16 cellular contexts compared by ENCODE assay signal in genomic region chr7:82202965-82203364, GRCh38.
A peak's percentile ranks its signal among the peaks of the same experiment; 100 is the strongest.
DNase-seq lines count a peak whose midpoint lies in the region; ATAC-seq lines count a peak whose summit lies in the region.
"Had no signal": no experiment of that assay in that cellular context is flagged by ENCODE, and none has a peak within 500 bp of the region (broad histone marks: within the 10 kb centered on the region; RNA-seq: fewer than 3 reads in every experiment).

No MANE protein-coding gene starts in this region.

- intact Hi-C loops in Right ventricle myocardium inferior (cut with DNase I) = no loop called here
- intact Hi-C loops in cardiac septum (cut with DNase I) = no loop called here

- no peaks in the 10 kb centered on the region for H3K27me3 Mint-ChIP-seq in stimulated activated naive CD8-positive, alpha-beta T cell treated with anti-CD3 and anti-CD28 coated beads, Interleukin-15, amount 100 ng/mL, for 72 hours
- H3K27me3 Mint-ChIP-seq: B cell; CD4-positive, alpha-beta T cell had no signal

- DNase-seq in Right ventricle myocardium inferior (ENCODE audit: missing footprints) = peak; percentile 37
- no peak for DNase-seq in cardiac septum (ENCODE audit: low spot score)
- no peak for DNase-seq in stimulated activated naive CD8-positive, alpha-beta T cell treated with anti-CD3 and anti-CD28 coated beads, Interleukin-15, amount 100 ng/mL, for 72 hours
- DNase-seq in stimulated activated naive CD8-positive, alpha-beta T cell treated with anti-CD3 and anti-CD28 coated beads, Interleukin-15, Interleukin-2, amounts not matched to agents 100 U/mL and 50 U/mL, for 24 hours = no peak
- DNase-seq in stimulated activated effector memory CD8-positive, alpha-beta T cell treated with anti-CD3 and anti-CD28 coated beads, Interleukin-12 subunit alpha, Interleukin-12 subunit beta, amount 100 ng/mL, for 72 hours (ENCODE audit: low spot score in 2 of 2) = no peak
- DNase-seq in NCI-H526 treated with DMSO at 0.1 percent for 48 hours (lab: John Stamatoyannopoulos, UW) = no peak
- no peak for DNase-seq in KBM-7
- DNase-seq: AML-193; Caco-2; Calu3; CD4-positive, alpha-beta T cell; DMS79 treated with DMSO at 0.1 percent for 48 hours; GF-D8 had no signal

- H3K4me3 Mint-ChIP-seq in stimulated activated naive CD8-positive, alpha-beta T cell treated with anti-CD3 and anti-CD28 coated beads, Interleukin-15, amount 100 ng/mL, for 72 hours = no peak overlapping the region
- H3K4me3 Mint-ChIP-seq in stimulated activated effector memory CD8-positive, alpha-beta T cell treated with anti-CD3 and anti-CD28 coated beads, Interleukin-12 subunit alpha, Interleukin-12 subunit beta, amount 100 ng/mL, for 72 hours = no peak overlapping the region
- H3K4me3 Mint-ChIP-seq: B cell; CD4-positive, alpha-beta T cell; CD8-positive, alpha-beta T cell had no signal

- H3K27ac Mint-ChIP-seq in stimulated activated naive CD8-positive, alpha-beta T cell treated with anti-CD3 and anti-CD28 coated beads, Interleukin-15, amount 100 ng/mL, for 72 hours = no peak overlapping the region
- H3K27ac Mint-ChIP-seq in stimulated activated effector memory CD8-positive, alpha-beta T cell treated with anti-CD3 and anti-CD28 coated beads, Interleukin-12 subunit alpha, Interleukin-12 subunit beta, amount 100 ng/mL, for 72 hours = no peak overlapping the region
- H3K27ac Mint-ChIP-seq: B cell; CD4-positive, alpha-beta T cell; CD8-positive, alpha-beta T cell had no signal

- H3K36me3 Mint-ChIP-seq in stimulated activated effector memory CD8-positive, alpha-beta T cell treated with anti-CD3 and anti-CD28 coated beads, Interleukin-12 subunit alpha, Interleukin-12 subunit beta, amount 100 ng/mL, for 72 hours = no peaks in the 10 kb centered on the region
- H3K36me3 Mint-ChIP-seq: CD8-positive, alpha-beta T cell had no signal

- no peak for ATAC-seq in Right ventricle myocardium inferior
- peak; percentile 37 for ATAC-seq in stimulated activated naive CD8-positive, alpha-beta T cell treated with anti-CD3 and anti-CD28 coated beads, Interleukin-15, amount 100 ng/mL, for 72 hours
- no peak for ATAC-seq in stimulated activated naive CD8-positive, alpha-beta T cell treated with anti-CD3 and anti-CD28 coated beads, Interleukin-15, Interleukin-2, amounts not matched to agents 100 U/mL and 50 U/mL, for 24 hours
- ATAC-seq in stimulated activated effector memory CD8-positive, alpha-beta T cell treated with anti-CD3 and anti-CD28 coated beads, Interleukin-12 subunit alpha, Interleukin-12 subunit beta, amount 100 ng/mL, for 72 hours = peak; percentile 34
- ATAC-seq: A549; CD8-positive, alpha-beta T cell had no signal

- in situ Hi-C loops in KBM-7 (cut with MboI; ENCODE audit: low pct_unique_long_range_greater_than_20kb, low sequenced_read_pairs) = no loop called here

- H3K9me3 Mint-ChIP-seq in stimulated activated naive CD8-positive, alpha-beta T cell treated with anti-CD3 and anti-CD28 coated beads, Interleukin-15, amount 100 ng/mL, for 72 hours = no peaks in the 10 kb centered on the region
- H3K9me3 Mint-ChIP-seq in stimulated activated effector memory CD8-positive, alpha-beta T cell treated with anti-CD3 and anti-CD28 coated beads, Interleukin-12 subunit alpha, Interleukin-12 subunit beta, amount 100 ng/mL, for 72 hours = peaks cover 7% of the 10 kb centered on the region
- H3K9me3 Mint-ChIP-seq: CD4-positive, alpha-beta T cell; CD8-positive, alpha-beta T cell had no signal

- no peaks in the 10 kb centered on the region for H3K4me1 Mint-ChIP-seq in stimulated activated naive CD8-positive, alpha-beta T cell treated with anti-CD3 and anti-CD28 coated beads, Interleukin-15, amount 100 ng/mL, for 72 hours
- H3K4me1 Mint-ChIP-seq in stimulated activated effector memory CD8-positive, alpha-beta T cell treated with anti-CD3 and anti-CD28 coated beads, Interleukin-12 subunit alpha, Interleukin-12 subunit beta, amount 100 ng/mL, for 72 hours = no peaks in the 10 kb centered on the region
- H3K4me1 Mint-ChIP-seq: B cell had no signal

Comparison
In these comparisons a context has a peak if more than half of its experiments do, and no peak if none do; other contexts are left out.
1. ATAC-seq: peak in stimulated activated naive CD8-positive, alpha-beta T cell treated with anti-CD3 and anti-CD28 coated beads, Interleukin-15, amount 100 ng/mL, for 72 hours (single experiment) and stimulated activated effector memory CD8-positive, alpha-beta T cell treated with anti-CD3 and anti-CD28 coated beads, Interleukin-12 subunit alpha, Interleukin-12 subunit beta, amount 100 ng/mL, for 72 hours (single experiment); none in Right ventricle myocardium inferior (single experiment) and stimulated activated naive CD8-positive, alpha-beta T cell treated with anti-CD3 and anti-CD28 coated beads, Interleukin-15, Interleukin-2, amounts not matched to agents 100 U/mL and 50 U/mL, for 24 hours (single experiment).